In genomic region chr11:72814831-72815618, GRCh38 we compare ENCODE assay signal across 8 cellular contexts. TPM values are rescaled to one million over a fixed set of nuclear protein-coding genes. Genes with fewer than 3 reads are reported as not detected.
DNase-seq lines count a peak whose midpoint lies in the region; ATAC-seq and TF ChIP-seq lines count a peak whose summit lies in the region.

No MANE protein-coding gene starts in this region.

- in situ Hi-C loops in G401 (cut with HindIII; ENCODE audit: low sequenced_read_pairs) = no loop called here
- in situ Hi-C loops in astrocyte of the spinal cord (cut with HindIII; ENCODE audit: low sequenced_read_pairs) = no loop called here

- ATAC-seq in GM21619 (IDR thresholded peaks at IDR 0.05; ENCODE audit: unreplicated experiment) = peak; percentile 25

- DNase-seq in G401 (ENCODE audit: low spot score) = peak; percentile 66
- peak; percentile 57 for DNase-seq in Jurkat, Clone E6-1 (ENCODE audit: low read depth, low spot score)
- DNase-seq in SHP77 treated with DMSO at 0.1 percent for 48 hours (lab: John Stamatoyannopoulos, UW) = peak; percentile 65
- peak; percentile 68 for DNase-seq in astrocyte of the spinal cord (ENCODE audit: low read depth, low spot score)
- DNase-seq in iPS-NIHi11 (ENCODE audit: low spot score) = peak; percentile 81
- peak; percentile 68 for DNase-seq in stimulated activated CD4-positive, alpha-beta T cell treated with anti-CD3 and anti-CD28 coated beads, Interleukin-15, amount 100 ng/mL, for 24 hours
- DNase-seq in mesenteric fat pad (ENCODE audit: low spot score) = no peak

- peak overlapping the region; percentile 94 for H3K4me3 ChIP-seq in Jurkat, Clone E6-1 (ENCODE audit: low read length)
- peak overlapping the region; percentile 83 for H3K4me3 ChIP-seq in astrocyte of the spinal cord (ENCODE audit: low read depth, low read length)

- TF ChIP-seq CTCF in astrocyte of the spinal cord (IDR thresholded peaks at IDR 0.05; ENCODE audit: low read depth, low read length) = peak; percentile 7

RNA-seq across cellular contexts. Expression of gene ATG16L2, which starts 0.8 kb away (rescaled TPM):
- 10.0 and 11.6 TPM in 2 replicates for total RNA-seq in G401 (2014; rRNA removed; shearing (Covaris generic))
- 73.4 TPM for polyA plus RNA-seq in Jurkat, Clone E6-1 (2012; ENCODE audit: insufficient read depth, insufficient read length)
- total RNA-seq in mesenteric fat pad = 29.5 TPM

RNA-seq across cellular contexts. Expression of gene STARD10, which starts 21.2 kb away (rescaled TPM):
- total RNA-seq in G401 (2014; rRNA removed; shearing (Covaris generic)) = 68.8 and 74.1 TPM in 2 replicates
- 25.2 TPM for polyA plus RNA-seq in Jurkat, Clone E6-1 (2012; ENCODE audit: insufficient read depth, insufficient read length)
- total RNA-seq in mesenteric fat pad = 9.0 TPM
